20 cellular contexts compared by ENCODE assay signal in genomic region chr11:1931791-1932480, GRCh38. TPM values are rescaled to one million over a fixed set of nuclear protein-coding genes. Genes with fewer than 3 reads are reported as not detected.
DNase-seq lines count a peak whose midpoint lies in the region; ATAC-seq and TF ChIP-seq lines count a peak whose summit lies in the region.
"Had no signal": no experiment of that assay in that cellular context is flagged by ENCODE, and none has a peak within 500 bp of the region (broad histone marks: within the 10 kb centered on the region; RNA-seq: fewer than 3 reads in every experiment).

No MANE protein-coding gene starts in this region.

- no peaks in the 10 kb centered on the region for H4K20me1 ChIP-seq in BLaER1
- no peaks in the 10 kb centered on the region for H4K20me1 ChIP-seq in osteoblast (ENCODE audit: insufficient read depth, low read length)

- no peak overlapping the region for H3K4me3 ChIP-seq in BLaER1
- no peak overlapping the region for H3K4me3 ChIP-seq in right atrium auricular region
- H3K4me3 ChIP-seq in osteoblast (ENCODE audit: insufficient read depth, low read length): no peak overlapping the region
- no peak overlapping the region for H3K4me3 ChIP-seq in breast epithelium
- H3K4me3 ChIP-seq: ascending aorta, MG63, mucosa of descending colon, pancreas had no signal

- no peak overlapping the region for H3K27ac ChIP-seq in BLaER1
- H3K27ac ChIP-seq in right atrium auricular region: peak overlapping the region; percentile 27 to 51
- H3K27ac ChIP-seq in osteoblast (ENCODE audit: low read depth, low read length): no peak overlapping the region
- H3K27ac ChIP-seq in breast epithelium: peak overlapping the region in 1 of 2 donors; percentile 74
- H3K27ac ChIP-seq: pancreas had no signal

- H2AFZ ChIP-seq in osteoblast (ENCODE audit: low read length): no peak overlapping the region

- no peak for TF ChIP-seq POLR2A in breast epithelium (IDR thresholded peaks at IDR 0.05)

- TF ChIP-seq CTCF in right atrium auricular region (IDR thresholded peaks at IDR 0.05) (no peak), osteoblast (IDR thresholded peaks at IDR 0.05; ENCODE audit: extremely low read depth, low read depth, low read length) (no peak), breast epithelium (IDR thresholded peaks at IDR 0.05) (no peak)

- H3K27me3 ChIP-seq in BLaER1 (no peaks in the 10 kb centered on the region; the same call in 1 of the 2 replicates), right atrium auricular region (no peaks in the 10 kb centered on the region), osteoblast (ENCODE audit: insufficient read depth, low read length) (no peaks in the 10 kb centered on the region), breast epithelium (no peaks in the 10 kb centered on the region)
- H3K27me3 ChIP-seq: ascending aorta, MG63, pancreas had no signal

- H3K4me1 Mint-ChIP-seq in T-helper 17 cell: peaks cover 5% of the 10 kb centered on the region

- no peaks in the 10 kb centered on the region for H3K9me3 ChIP-seq in BLaER1
- H3K9me3 ChIP-seq in T-helper 17 cell (ENCODE audit: control insufficient read depth, low read length, poor library complexity, severe bottlenecking): no peaks in the 10 kb centered on the region
- no peaks in the 10 kb centered on the region for H3K9me3 ChIP-seq in right atrium auricular region
- no peaks in the 10 kb centered on the region for H3K9me3 ChIP-seq in osteoblast (ENCODE audit: low read depth, low read length)
- no peaks in the 10 kb centered on the region for H3K9me3 ChIP-seq in breast epithelium
- H3K9me3 ChIP-seq: ascending aorta, MG63, mucosa of descending colon, pancreas had no signal

- H3K4me2 ChIP-seq in BLaER1: peak overlapping the region; percentile 56
- peak overlapping the region; percentile 81 for H3K4me2 ChIP-seq in osteoblast (ENCODE audit: insufficient read depth, low read length)

- H3K36me3 ChIP-seq in BLaER1 (no peaks in the 10 kb centered on the region), right atrium auricular region (no peaks in the 10 kb centered on the region), osteoblast (ENCODE audit: insufficient read depth, low read length) (no peaks in the 10 kb centered on the region), breast epithelium (no peaks in the 10 kb centered on the region)
- H3K36me3 ChIP-seq: ascending aorta, MG63, pancreas had no signal

- DNase-seq in T-helper 17 cell (peak in 2 of 3 donors; percentile 1 to 7), right atrium auricular region (ENCODE audit: low spot score) (no peak), osteoblast (ENCODE audit: insufficient read length, low spot score, missing footprints) (peak; percentile 86), breast epithelium (ENCODE audit: low spot score in 2 of 2) (no peak), NCI-H748 (lab: John Stamatoyannopoulos, UW; ENCODE audit: unreplicated experiment) (no peak)
- DNase-seq: activated naive CD4-positive, alpha-beta T cell; effector memory CD8-positive, alpha-beta T cell; hypothalamus; MG63; mucosa of descending colon; NCI-H1694; NCI-H2227 treated with DMSO at 0.1 percent for 48 hours; stimulated activated CD4-positive, alpha-beta T cell treated with anti-CD3 and anti-CD28 coated beads, Interleukin-4, amount 100 ng/mL, for 1 hour had no signal

- H3K79me2 ChIP-seq in osteoblast (ENCODE audit: insufficient read depth, low read length): no peaks in the 10 kb centered on the region

- intact Hi-C loops in breast epithelium (cut with DNase I; ENCODE audit: low total_unique reads): no loop called here

- H3K4me3 Mint-ChIP-seq in T-helper 17 cell: no peak overlapping the region
- H3K4me3 Mint-ChIP-seq: effector memory CD8-positive, alpha-beta T cell had no signal

- H3K27me3 Mint-ChIP-seq in T-helper 17 cell: peaks cover 6% of the 10 kb centered on the region

- H3K4me1 ChIP-seq in BLaER1 (peaks cover 45% of the 10 kb centered on the region), right atrium auricular region (peaks cover 0 to 15% of the 10 kb centered on the region in 2 donors), osteoblast (ENCODE audit: insufficient read depth, low read length) (peaks cover 7% of the 10 kb centered on the region), breast epithelium (no peaks in the 10 kb centered on the region)
- H3K4me1 ChIP-seq: ascending aorta, pancreas had no signal

- ATAC-seq in T-helper 17 cell: no peak
- ATAC-seq in GM21447 (IDR thresholded peaks at IDR 0.05; ENCODE audit: unreplicated experiment): no peak
- no peak for ATAC-seq in GM21786 (IDR thresholded peaks at IDR 0.05; ENCODE audit: unreplicated experiment)
- ATAC-seq: effector memory CD8-positive, alpha-beta T cell; mucosa of descending colon had no signal

- H3K36me3 Mint-ChIP-seq in T-helper 17 cell (ENCODE audit: low read depth): no peaks in the 10 kb centered on the region

- H3K9ac ChIP-seq in BLaER1: no peak overlapping the region

- peak overlapping the region; percentile 47 for H3K27ac Mint-ChIP-seq in T-helper 17 cell
- H3K27ac Mint-ChIP-seq: effector memory CD8-positive, alpha-beta T cell had no signal

RNA-seq across cellular contexts. Expression of gene TNNT3, which starts 12.4 kb away (rescaled TPM):
- total RNA-seq in T-helper 17 cell: 1 to 10 TPM; 7.4 to 8.9 TPM
- total RNA-seq in right atrium auricular region: 10 to 100 TPM; 12.8 to 16.4 TPM
- total RNA-seq in osteoblast: not detected in 2 replicates
- 1 to 10 TPM; 3.5 to 8.2 (median 3.6) TPM for total RNA-seq in breast epithelium
- total RNA-seq: G401 had no signal

RNA-seq across cellular contexts. Expression of gene MRPL23, which starts 15.2 kb away (rescaled TPM):
- total RNA-seq in T-helper 17 cell: 10 to 100 TPM; 35.1 to 40.7 TPM
- 100 to 1,000 TPM; 128 to 210 TPM for total RNA-seq in right atrium auricular region
- total RNA-seq in osteoblast: 84.9 and 94.5 TPM in 2 replicates
- 100 to 1,000 TPM; 109 to 171 (median 112) TPM for total RNA-seq in breast epithelium

RNA-seq across cellular contexts. Expression of gene PRR33, which starts 40.2 kb away (rescaled TPM):
- total RNA-seq in T-helper 17 cell: not detected
- total RNA-seq in right atrium auricular region: under 1 TPM in 1 of 2 donors, not detected in 1; 0.33 TPM
- total RNA-seq in osteoblast: not detected in 2 replicates
- total RNA-seq in breast epithelium: not detected
- total RNA-seq: ascending aorta, G401, mucosa of descending colon, pancreas, subcutaneous adipose tissue had no signal

Comparison
In these comparisons a context has a peak if more than half of its experiments do, and no peak if none do; other contexts are left out.
1. H3K27ac ChIP-seq: peak in right atrium auricular region (2 of 2); none in BLaER1 (single experiment) and osteoblast (single experiment).
2. DNase-seq: peak in T-helper 17 cell (2 of 3) and osteoblast (single experiment); none in right atrium auricular region (single experiment), breast epithelium (0 of 2) and NCI-H748 (single experiment).